In the genomic region with DNA sequence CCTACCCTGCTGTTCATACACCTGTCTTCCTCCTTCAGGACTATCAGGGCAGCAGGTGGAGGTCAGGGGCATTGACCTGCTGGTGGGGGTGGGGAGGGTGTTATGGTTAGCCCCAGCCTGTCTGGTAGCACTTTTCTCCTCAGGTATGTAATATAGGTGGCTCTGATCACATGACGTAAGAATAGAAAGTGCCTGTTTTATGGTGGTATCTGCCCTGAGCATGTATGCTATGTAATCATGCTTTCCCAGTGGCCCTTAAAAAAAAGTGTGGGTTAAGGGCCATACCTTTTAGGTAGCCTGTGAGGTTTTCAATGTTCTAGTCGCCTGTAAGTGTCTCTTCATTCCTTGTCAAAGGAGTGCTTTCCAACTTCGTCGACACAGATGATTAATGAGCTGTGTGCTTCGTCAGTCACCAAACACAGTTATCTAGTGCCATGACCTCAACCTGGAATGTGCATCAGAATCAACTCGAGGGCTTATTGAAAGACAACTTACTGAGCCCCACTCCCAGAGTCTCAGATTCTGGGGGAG, we compare ENCODE assay signal across 10 cellular contexts.
DNase-seq lines count a peak whose midpoint lies in the region; ATAC-seq and TF ChIP-seq lines count a peak whose summit lies in the region.
"Had no signal": no experiment of that assay in that cellular context is flagged by ENCODE, and none has a peak within 500 bp of the region (broad histone marks: within the 10 kb centered on the region; RNA-seq: fewer than 3 reads in every experiment).

No MANE protein-coding gene starts in this region.

- H3K27me3 ChIP-seq in upper lobe of right lung, result no peaks in the 10 kb centered on the region

- H3K27ac Mint-ChIP-seq in activated naive CD4-positive, alpha-beta T cell treated with anti-CD3 and anti-CD28 coated beads, Interleukin-2, amount 10 ng/mL, durations not matched to agents 7 days and 5 days, result peak overlapping the region; percentile 95

- H3K4me1 ChIP-seq in mesodermal cell (ENCODE audit: control insufficient read depth, insufficient read depth, low read length, poor library complexity, severe bottlenecking) (peaks cover 13% of the 10 kb centered on the region), upper lobe of right lung (peaks cover 51% of the 10 kb centered on the region)

- peak overlapping the region; percentile 88 to 93 for H3K27ac ChIP-seq in coronary artery
- peak overlapping the region; percentile 83 for H3K27ac ChIP-seq in mesodermal cell (ENCODE audit: low read depth, low read length, severe bottlenecking)
- peak overlapping the region; percentile 73 for H3K27ac ChIP-seq in upper lobe of right lung

- peaks cover 63% of the 10 kb centered on the region for H3K4me1 Mint-ChIP-seq in activated naive CD4-positive, alpha-beta T cell treated with anti-CD3 and anti-CD28 coated beads, Interleukin-2, amount 10 ng/mL, durations not matched to agents 7 days and 5 days

- intact Hi-C loops in upper lobe of right lung (cut with DNase I), result no loop called here

- H3K36me3 Mint-ChIP-seq in activated naive CD4-positive, alpha-beta T cell treated with anti-CD3 and anti-CD28 coated beads, Interleukin-2, amount 10 ng/mL, durations not matched to agents 7 days and 5 days, result peaks cover 54% of the 10 kb centered on the region

- CTCF ChIA-PET in activated naive CD4-positive, alpha-beta T cell treated with anti-CD3 and anti-CD28 coated beads, Interleukin-2, amount 10 ng/mL, durations not matched to agents 7 days and 5 days (lab: Charles Lee), result interaction anchor here (0.8 to 0.9 kb wide), 2 partner anchors 13 to 62 kb away, joined by 3 read pairs; no protein-coding TSS in a partner anchor

- no peaks in the 10 kb centered on the region for H3K27me3 Mint-ChIP-seq in activated naive CD4-positive, alpha-beta T cell treated with anti-CD3 and anti-CD28 coated beads, Interleukin-2, amount 10 ng/mL, durations not matched to agents 7 days and 5 days

- H3K9me3 ChIP-seq in mesodermal cell (ENCODE audit: control insufficient read depth, low read length) (no peaks in the 10 kb centered on the region), upper lobe of right lung (no peaks in the 10 kb centered on the region)

- H3K4me3 ChIP-seq in coronary artery, result no peak overlapping the region
- H3K4me3 ChIP-seq in mesodermal cell (ENCODE audit: extremely low read depth, insufficient read depth, low read length, poor library complexity, severe bottlenecking), result no peak overlapping the region
- H3K4me3 ChIP-seq in upper lobe of right lung, result no peak overlapping the region

- WGBS in mesodermal cell (ENCODE audit: insufficient coverage in 2 of 2), 2 experiments, result 83 to 91% methylated on average over 6 of the region's 6 CpGs

- no peaks in the 10 kb centered on the region for H3K9me3 Mint-ChIP-seq in activated naive CD4-positive, alpha-beta T cell treated with anti-CD3 and anti-CD28 coated beads, Interleukin-2, amount 10 ng/mL, durations not matched to agents 7 days and 5 days

- no peak for DNase-seq in activated naive CD4-positive, alpha-beta T cell treated with anti-CD3 and anti-CD28 coated beads, Interleukin-2, amount 10 ng/mL, durations not matched to agents 7 days and 5 days
- no peak for DNase-seq in activated naive CD4-positive, alpha-beta T cell treated with anti-CD3 and anti-CD28 coated beads, Interleukin-2, amount 50 U/mL, for 16 hours
- DNase-seq in coronary artery (ENCODE audit: low spot score) (no peak), upper lobe of right lung (no peak), ureter (ENCODE audit: low spot score) (no peak), NCI-H146 treated with DMSO at 0.1 percent for 48 hours (lab: John Stamatoyannopoulos, UW; ENCODE audit: unreplicated experiment) (no peak)
- DNase-seq: MV-4-11 had no signal

- H3K36me3 ChIP-seq in mesodermal cell (ENCODE audit: control insufficient read depth, insufficient read depth, low read length), result peaks cover 52% of the 10 kb centered on the region
- H3K36me3 ChIP-seq in upper lobe of right lung, result peaks cover 55% of the 10 kb centered on the region

- TF ChIP-seq CTCF in coronary artery (IDR thresholded peaks at IDR 0.05), result no peak
- TF ChIP-seq CTCF in upper lobe of right lung (IDR thresholded peaks at IDR 0.05), result no peak

- ATAC-seq in upper lobe of right lung, result peak; percentile 6
- ATAC-seq in HG02840 (IDR thresholded peaks at IDR 0.05; ENCODE audit: low FRiP score, unreplicated experiment), result no peak
- ATAC-seq: Panc1 had no signal

- H3K4me3 Mint-ChIP-seq in activated naive CD4-positive, alpha-beta T cell treated with anti-CD3 and anti-CD28 coated beads, Interleukin-2, amount 10 ng/mL, durations not matched to agents 7 days and 5 days, result peak overlapping the region; percentile 31
